23 cellular contexts compared by ENCODE assay signal in genomic region chr11:46450846-46451470, GRCh38. TPM values are rescaled to one million over a fixed set of nuclear protein-coding genes. Genes with fewer than 3 reads are reported as not detected.
DNase-seq lines count a peak whose midpoint lies in the region; ATAC-seq, FAIRE-seq and TF ChIP-seq lines count a peak whose summit lies in the region.
"Had no signal": no experiment of that assay in that cellular context is flagged by ENCODE, and none has a peak within 500 bp of the region (broad histone marks: within the 10 kb centered on the region; RNA-seq: fewer than 3 reads in every experiment).

No MANE protein-coding gene starts in this region.

- no peak for FAIRE-seq in GM12891 (lab: Jason Lieb, UNC)
- FAIRE-seq: endometrium had no signal

- peaks cover 15% of the 10 kb centered on the region; the same call in 1 of the 2 replicates for H3K79me2 ChIP-seq in GM23338 (replicated peaks; ENCODE audit: insufficient read depth)
- peaks cover 11% of the 10 kb centered on the region for H3K79me2 ChIP-seq in parathyroid adenoma

- H3K4me2 ChIP-seq in GM23338 (no peak overlapping the region), parathyroid adenoma (ENCODE audit: low read length) (no peak overlapping the region)

- H3K4me1 ChIP-seq in GM23338 (ENCODE audit: insufficient read depth) (peaks cover 19% of the 10 kb centered on the region), adrenal gland (replicated peaks in 1 of 2) (peaks cover 5 to 34% of the 10 kb centered on the region in 2 donors), parathyroid adenoma (peaks cover 14% of the 10 kb centered on the region)

- WGBS in adrenal gland, 4 donors, result 82 to 97% (median 91%) methylated on average over 3 of the region's 3 CpGs

- TF ChIP-seq POLR2A in adrenal gland (IDR thresholded peaks at IDR 0.05) (no peak), GM12891 (IDR thresholded peaks at IDR 0.05; ENCODE audit: low read depth, low read length) (no peak)

- H3K9ac ChIP-seq in parathyroid adenoma, result no peak overlapping the region

- no peaks in the 10 kb centered on the region for H3K9me3 ChIP-seq in adrenal gland (replicated peaks in 1 of 3)
- H3K9me3 ChIP-seq in parathyroid adenoma (ENCODE audit: control insufficient read depth, low read length), result no peaks in the 10 kb centered on the region
- H3K9me3 ChIP-seq: gastrocnemius medialis had no signal

- H3K4me3 Mint-ChIP-seq in GM23338, result no peak overlapping the region

- H3K27ac Mint-ChIP-seq in GM23338, result peak overlapping the region; percentile 8; the same call in 1 of the 2 replicates
- H3K27ac Mint-ChIP-seq: activated T-helper 2 cell treated with anti-CD3 and anti-CD28 coated beads, Interferon-gamma antibody, Interleukin-2, Interleukin-4, amounts not matched to agents 10 μg/mL and 5 μg/mL and 100 μg/mL, durations not matched to agents 14 hours and 24 hours and 36 hours had no signal

- H3K36me3 ChIP-seq in GM23338 (ENCODE audit: insufficient read depth), result no peaks in the 10 kb centered on the region
- H3K36me3 ChIP-seq in adrenal gland (replicated peaks in 1 of 2), result no peaks in the 10 kb centered on the region
- no peaks in the 10 kb centered on the region for H3K36me3 ChIP-seq in parathyroid adenoma (ENCODE audit: control insufficient read depth, insufficient read depth, low read length)
- H3K36me3 ChIP-seq: gastrocnemius medialis had no signal

- DNase-seq in GM23338 (ENCODE audit: low spot score), result no peak
- DNase-seq in adrenal gland, result peak in 1 of 7 donors; percentile 19
- DNase-seq in fibroblast of the aortic adventitia (ENCODE audit: low read depth), result peak; percentile 94
- DNase-seq in NCI-H774 (lab: John Stamatoyannopoulos, UW), result no peak
- DNase-seq in stimulated activated CD4-positive, alpha-beta T cell treated with anti-CD3 and anti-CD28 coated beads, Interleukin-4, amount 100 ng/mL, for 24 hours, result no peak
- no peak for DNase-seq in GM12891 (ENCODE audit: insufficient read length, low spot score)
- DNase-seq: Calu3; cerebellar nuclear complex; EL; gastrocnemius medialis; NCI-H1436; NCI-H2171; occipital lobe; stimulated activated CD8-positive, alpha-beta memory T cell treated with anti-CD3 and anti-CD28 coated beads, Interleukin-4, amount 100 ng/mL, for 48 hours; T1000 had no signal

- H3K9me3 Mint-ChIP-seq in GM23338, result no peaks in the 10 kb centered on the region
- H3K9me3 Mint-ChIP-seq: activated T-helper 2 cell treated with anti-CD3 and anti-CD28 coated beads, Interferon-gamma antibody, Interleukin-2, Interleukin-4, amounts not matched to agents 10 μg/mL and 5 μg/mL and 100 μg/mL, durations not matched to agents 14 hours and 24 hours and 36 hours had no signal

- H2AFZ ChIP-seq in GM23338, result no peak overlapping the region
- H2AFZ ChIP-seq in parathyroid adenoma, result no peak overlapping the region

- peaks cover 47% of the 10 kb centered on the region for H3K4me1 Mint-ChIP-seq in GM23338

- peaks cover 5% of the 10 kb centered on the region for H3K27me3 Mint-ChIP-seq in GM23338 (ENCODE audit: insufficient read depth, low read depth, poor library complexity)

- no peak for TF ChIP-seq CTCF in GM23338 (conservative IDR thresholded peaks at IDR 0.05; ENCODE audit: low read depth in 2 of 2)
- no peak for TF ChIP-seq CTCF in adrenal gland (IDR thresholded peaks at IDR 0.05)
- TF ChIP-seq CTCF in fibroblast of the aortic adventitia (IDR thresholded peaks at IDR 0.05; ENCODE audit: insufficient read depth, low read length), result no peak
- TF ChIP-seq CTCF in parathyroid adenoma (IDR thresholded peaks at IDR 0.05), result no peak

- intact Hi-C loops in adrenal gland (cut with DNase I), result no loop called here

- ATAC-seq in GM23338 (no peak), GM19023 (IDR thresholded peaks at IDR 0.05; ENCODE audit: unreplicated experiment) (no peak)
- ATAC-seq: activated CD4-positive, CD25-positive, alpha-beta regulatory T cell treated with anti-CD3 and anti-CD28 coated beads, Interleukin-2, amount 50 U/mL, for 24 hours; gastrocnemius medialis; Panc1 had no signal

- H3K4me3 ChIP-seq in GM23338, result no peak overlapping the region
- H3K4me3 ChIP-seq in adrenal gland, result no peak overlapping the region
- H3K4me3 ChIP-seq in fibroblast of the aortic adventitia (ENCODE audit: low read depth, low read length), result no peak overlapping the region
- H3K4me3 ChIP-seq in parathyroid adenoma (ENCODE audit: low read depth, low read length), result no peak overlapping the region
- H3K4me3 ChIP-seq: gastrocnemius medialis, skin epidermis had no signal

- no peaks in the 10 kb centered on the region for H3F3A ChIP-seq in GM23338 (replicated peaks; ENCODE audit: low read depth)

- H3K27ac ChIP-seq in GM23338 (ENCODE audit: low read depth), result no peak overlapping the region
- H3K27ac ChIP-seq in adrenal gland, result peak overlapping the region in 3 of 5 donors; percentile 10 to 35 (median 19)
- H3K27ac ChIP-seq in parathyroid adenoma, result peak overlapping the region; percentile 44
- H3K27ac ChIP-seq: gastrocnemius medialis, skin epidermis had no signal

- H3K27me3 ChIP-seq in GM23338 (ENCODE audit: insufficient read depth), result no peaks in the 10 kb centered on the region
- H3K27me3 ChIP-seq in adrenal gland, result no peaks in the 10 kb centered on the region
- no peaks in the 10 kb centered on the region for H3K27me3 ChIP-seq in parathyroid adenoma (ENCODE audit: control insufficient read depth, insufficient read depth, low read length)
- H3K27me3 ChIP-seq: gastrocnemius medialis had no signal

- H3K9me2 ChIP-seq in GM23338 (ENCODE audit: insufficient read depth), result no peaks in the 10 kb centered on the region

- 0 out of 2 replicates have a peak, but pooled peaks cover 7% of the 10 kb centered on the region for H4K20me1 ChIP-seq in GM23338 (replicated peaks; ENCODE audit: insufficient read depth)

- no peaks in the 10 kb centered on the region; the same call in 2 of the 3 replicates for H3K36me3 Mint-ChIP-seq in GM23338 (ENCODE audit: low read depth)

TF ChIP-seq in GM23338, 12 proteins besides CTCF, POLR2A, EP300 and RAD21 (continues in another document):
- TF ChIP-seq EZH2phosphoT487 (IDR thresholded peaks at IDR 0.05; ENCODE audit: unreplicated experiment), result no peak
- no peak for TF ChIP-seq JUNB (IDR thresholded peaks at IDR 0.05; ENCODE audit: unreplicated experiment)
- TF ChIP-seq REST (IDR thresholded peaks at IDR 0.05; ENCODE audit: unreplicated experiment), result no peak

TF ChIP-seq in GM12891, 5 proteins besides CTCF, POLR2A, EP300 and RAD21:
- TF ChIP-seq SPI1 (IDR thresholded peaks at IDR 0.05; ENCODE audit: low read depth, low read length) (no peak), POLR2AphosphoS5 (IDR thresholded peaks at IDR 0.05; ENCODE audit: low read depth, low read length) (no peak), PAX5 (IDR thresholded peaks at IDR 0.05; ENCODE audit: insufficient read depth, low read length, severe bottlenecking) (no peak), TAF1 (IDR thresholded peaks at IDR 0.05; ENCODE audit: low read depth, low read length) (no peak), POU2F2 (IDR thresholded peaks at IDR 0.05; ENCODE audit: low read depth, low read length) (no peak)
TF ChIP-seq in GM12891: peak in this region for 0.

RNA-seq across cellular contexts. Expression of gene CHRM4, which starts 59.4 kb away (rescaled TPM):
- 0.93 and 0.97 TPM in 2 replicates for total RNA-seq in GM23338 (2014; rRNA removed; shearing (Covaris generic))
- polyA plus RNA-seq in GM23338 (2016; fragmentation: Nextera tagmentation; extraction: Ambion mirVana) (not detected in 2 replicates), adrenal gland (under 1 TPM in 2 of 3 donors, not detected in 1; 0.32 to 0.38 TPM)
- total RNA-seq in adrenal gland (under 1 TPM in 3 of 8 donors, not detected in 5; 0.14 to 0.81 (median 0.51) TPM), fibroblast of the aortic adventitia (ENCODE audit: low replicate concordance) (not detected in 2 replicates)
- 0.22 TPM for polyA plus RNA-seq in GM12891 (2012; ENCODE audit: low read depth, missing spikeins)
- total RNA-seq: activated CD8-positive, alpha-beta memory T cell treated with anti-CD3 and anti-CD28 coated beads for 36 hours; Calu3; gastrocnemius medialis had no signal
